2 cellular contexts compared by ENCODE assay signal in the genomic region with DNA sequence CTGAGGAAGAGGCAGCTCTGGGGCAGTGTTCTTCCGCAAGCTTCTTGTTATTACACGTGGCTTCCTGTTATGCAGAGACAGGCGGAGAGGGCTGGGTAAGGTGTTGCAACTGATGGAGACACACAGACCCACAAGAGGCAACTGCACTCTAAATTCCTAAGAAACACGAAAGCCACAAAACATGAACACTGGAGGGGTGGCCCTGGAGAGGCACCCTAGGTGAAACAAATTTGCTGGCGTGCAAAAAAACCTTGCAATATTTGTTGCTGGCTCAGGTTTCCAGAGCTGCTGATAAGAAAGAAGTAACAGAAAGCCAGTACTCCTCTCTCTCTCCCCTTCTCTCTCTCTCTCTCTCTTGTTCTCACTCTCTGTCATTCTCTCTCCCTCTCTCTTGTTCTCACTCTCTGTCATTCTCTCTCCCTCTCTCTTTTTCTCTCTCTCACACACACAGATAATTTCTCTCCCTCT.
TF ChIP-seq lines count a peak whose summit lies in the region.

No MANE protein-coding gene starts in this region.

TF ChIP-seq in GM23338, 12 proteins besides CTCF, POLR2A, EP300 and RAD21 (continued from another document):
- TF ChIP-seq, protein P1, sequence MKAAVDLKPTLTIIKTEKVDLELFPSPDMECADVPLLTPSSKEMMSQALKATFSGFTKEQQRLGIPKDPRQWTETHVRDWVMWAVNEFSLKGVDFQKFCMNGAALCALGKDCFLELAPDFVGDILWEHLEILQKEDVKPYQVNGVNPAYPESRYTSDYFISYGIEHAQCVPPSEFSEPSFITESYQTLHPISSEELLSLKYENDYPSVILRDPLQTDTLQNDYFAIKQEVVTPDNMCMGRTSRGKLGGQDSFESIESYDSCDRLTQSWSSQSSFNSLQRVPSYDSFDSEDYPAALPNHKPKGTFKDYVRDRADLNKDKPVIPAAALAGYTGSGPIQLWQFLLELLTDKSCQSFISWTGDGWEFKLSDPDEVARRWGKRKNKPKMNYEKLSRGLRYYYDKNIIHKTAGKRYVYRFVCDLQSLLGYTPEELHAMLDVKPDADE (IDR thresholded peaks at IDR 0.05): no peak
- TF ChIP-seq ZNF331 (CRISPR knock-in tag; IDR thresholded peaks at IDR 0.05; ENCODE audit: low read depth): no peak

TF ChIP-seq in K562, 482 proteins besides CTCF, POLR2A, EP300 and RAD21 (continued from another document and continues in another):
- TF ChIP-seq, protein P2, sequence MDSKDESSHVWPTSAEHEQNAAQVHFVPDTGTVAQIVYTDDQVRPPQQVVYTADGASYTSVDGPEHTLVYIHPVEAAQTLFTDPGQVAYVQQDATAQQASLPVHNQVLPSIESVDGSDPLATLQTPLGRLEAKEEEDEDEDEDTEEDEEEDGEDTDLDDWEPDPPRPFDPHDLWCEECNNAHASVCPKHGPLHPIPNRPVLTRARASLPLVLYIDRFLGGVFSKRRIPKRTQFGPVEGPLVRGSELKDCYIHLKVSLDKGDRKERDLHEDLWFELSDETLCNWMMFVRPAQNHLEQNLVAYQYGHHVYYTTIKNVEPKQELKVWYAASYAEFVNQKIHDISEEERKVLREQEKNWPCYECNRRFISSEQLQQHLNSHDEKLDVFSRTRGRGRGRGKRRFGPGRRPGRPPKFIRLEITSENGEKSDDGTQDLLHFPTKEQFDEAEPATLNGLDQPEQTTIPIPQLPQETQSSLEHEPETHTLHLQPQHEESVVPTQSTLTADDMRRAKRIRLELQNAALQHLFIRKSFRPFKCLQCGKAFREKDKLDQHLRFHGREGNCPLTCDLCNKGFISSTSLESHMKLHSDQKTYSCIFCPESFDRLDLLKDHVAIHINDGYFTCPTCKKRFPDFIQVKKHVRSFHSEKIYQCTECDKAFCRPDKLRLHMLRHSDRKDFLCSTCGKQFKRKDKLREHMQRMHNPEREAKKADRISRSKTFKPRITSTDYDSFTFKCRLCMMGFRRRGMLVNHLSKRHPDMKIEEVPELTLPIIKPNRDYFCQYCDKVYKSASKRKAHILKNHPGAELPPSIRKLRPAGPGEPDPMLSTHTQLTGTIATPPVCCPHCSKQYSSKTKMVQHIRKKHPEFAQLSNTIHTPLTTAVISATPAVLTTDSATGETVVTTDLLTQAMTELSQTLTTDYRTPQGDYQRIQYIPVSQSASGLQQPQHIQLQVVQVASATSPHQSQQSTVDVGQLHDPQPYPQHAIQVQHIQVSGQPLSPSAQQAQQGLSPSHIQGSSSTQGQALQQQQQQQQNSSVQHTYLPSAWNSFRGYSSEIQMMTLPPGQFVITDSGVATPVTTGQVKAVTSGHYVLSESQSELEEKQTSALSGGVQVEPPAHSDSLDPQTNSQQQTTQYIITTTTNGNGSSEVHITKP (IDR thresholded peaks at IDR 0.05; ENCODE audit: partially characterized antibody): no peak
- TF ChIP-seq CXXC5 (CRISPR knock-in tag; IDR thresholded peaks at IDR 0.05) (peak; percentile 31; the same call in 1 of the 2 replicates), TBP (optimal IDR thresholded peaks at IDR 0.05; ENCODE audit: low read depth, low read length) (peak; percentile 14), CTBP1 (IDR thresholded peaks at IDR 0.05; ENCODE audit: borderline replicate concordance) (peak; percentile 12; the same call in 1 of the 2 replicates), MTA2 (IDR thresholded peaks at IDR 0.05; ENCODE audit: low read depth) (no peak), SAFB (IDR thresholded peaks at IDR 0.05; ENCODE audit: borderline replicate concordance, low read depth, low read length) (no peak), ETV5 (CRISPR knock-in tag; IDR thresholded peaks at IDR 0.05; ENCODE audit: low read depth) (no peak), ZNF316 (IDR thresholded peaks at IDR 0.05) (peak; percentile 89), NEUROD1 (IDR thresholded peaks at IDR 0.05; ENCODE audit: borderline replicate concordance, low read depth, low read length, partially characterized antibody) (no peak), TRIM24 (IDR thresholded peaks at IDR 0.05) (0 out of 4 replicates have a peak, but pooled peaks of 1 of the 2 experiments have one; percentile 17), PPARD (CRISPR knock-in tag; IDR thresholded peaks at IDR 0.05) (no peak), RBM14 (IDR thresholded peaks at IDR 0.05; ENCODE audit: borderline replicate concordance, insufficient read depth, low read depth, low read length) (no peak), ZNF766 (CRISPR knock-in tag; conservative IDR thresholded peaks at IDR 0.05) (no peak; the same call in 1 of the 2 replicates), ARHGAP35 (IDR thresholded peaks at IDR 0.05; ENCODE audit: partially characterized antibody) (no peak)
- TF ChIP-seq, protein P3, sequence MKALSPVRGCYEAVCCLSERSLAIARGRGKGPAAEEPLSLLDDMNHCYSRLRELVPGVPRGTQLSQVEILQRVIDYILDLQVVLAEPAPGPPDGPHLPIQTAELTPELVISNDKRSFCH (CRISPR knock-in tag; IDR thresholded peaks at IDR 0.05): no peak
- TF ChIP-seq, protein P3 (tag; IDR thresholded peaks at IDR 0.05): no peak
- TF ChIP-seq, protein P4, sequence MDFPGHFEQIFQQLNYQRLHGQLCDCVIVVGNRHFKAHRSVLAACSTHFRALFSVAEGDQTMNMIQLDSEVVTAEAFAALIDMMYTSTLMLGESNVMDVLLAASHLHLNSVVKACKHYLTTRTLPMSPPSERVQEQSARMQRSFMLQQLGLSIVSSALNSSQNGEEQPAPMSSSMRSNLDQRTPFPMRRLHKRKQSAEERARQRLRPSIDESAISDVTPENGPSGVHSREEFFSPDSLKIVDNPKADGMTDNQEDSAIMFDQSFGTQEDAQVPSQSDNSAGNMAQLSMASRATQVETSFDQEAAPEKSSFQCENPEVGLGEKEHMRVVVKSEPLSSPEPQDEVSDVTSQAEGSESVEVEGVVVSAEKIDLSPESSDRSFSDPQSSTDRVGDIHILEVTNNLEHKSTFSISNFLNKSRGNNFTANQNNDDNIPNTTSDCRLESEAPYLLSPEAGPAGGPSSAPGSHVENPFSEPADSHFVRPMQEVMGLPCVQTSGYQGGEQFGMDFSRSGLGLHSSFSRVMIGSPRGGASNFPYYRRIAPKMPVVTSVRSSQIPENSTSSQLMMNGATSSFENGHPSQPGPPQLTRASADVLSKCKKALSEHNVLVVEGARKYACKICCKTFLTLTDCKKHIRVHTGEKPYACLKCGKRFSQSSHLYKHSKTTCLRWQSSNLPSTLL (IDR thresholded peaks at IDR 0.05): no peak
- TF ChIP-seq, protein P5, sequence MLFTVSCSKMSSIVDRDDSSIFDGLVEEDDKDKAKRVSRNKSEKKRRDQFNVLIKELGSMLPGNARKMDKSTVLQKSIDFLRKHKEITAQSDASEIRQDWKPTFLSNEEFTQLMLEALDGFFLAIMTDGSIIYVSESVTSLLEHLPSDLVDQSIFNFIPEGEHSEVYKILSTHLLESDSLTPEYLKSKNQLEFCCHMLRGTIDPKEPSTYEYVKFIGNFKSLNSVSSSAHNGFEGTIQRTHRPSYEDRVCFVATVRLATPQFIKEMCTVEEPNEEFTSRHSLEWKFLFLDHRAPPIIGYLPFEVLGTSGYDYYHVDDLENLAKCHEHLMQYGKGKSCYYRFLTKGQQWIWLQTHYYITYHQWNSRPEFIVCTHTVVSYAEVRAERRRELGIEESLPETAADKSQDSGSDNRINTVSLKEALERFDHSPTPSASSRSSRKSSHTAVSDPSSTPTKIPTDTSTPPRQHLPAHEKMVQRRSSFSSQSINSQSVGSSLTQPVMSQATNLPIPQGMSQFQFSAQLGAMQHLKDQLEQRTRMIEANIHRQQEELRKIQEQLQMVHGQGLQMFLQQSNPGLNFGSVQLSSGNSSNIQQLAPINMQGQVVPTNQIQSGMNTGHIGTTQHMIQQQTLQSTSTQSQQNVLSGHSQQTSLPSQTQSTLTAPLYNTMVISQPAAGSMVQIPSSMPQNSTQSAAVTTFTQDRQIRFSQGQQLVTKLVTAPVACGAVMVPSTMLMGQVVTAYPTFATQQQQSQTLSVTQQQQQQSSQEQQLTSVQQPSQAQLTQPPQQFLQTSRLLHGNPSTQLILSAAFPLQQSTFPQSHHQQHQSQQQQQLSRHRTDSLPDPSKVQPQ (CRISPR knock-in tag; IDR thresholded peaks at IDR 0.05; ENCODE audit: borderline replicate concordance): no peak
- TF ChIP-seq, protein P6, sequence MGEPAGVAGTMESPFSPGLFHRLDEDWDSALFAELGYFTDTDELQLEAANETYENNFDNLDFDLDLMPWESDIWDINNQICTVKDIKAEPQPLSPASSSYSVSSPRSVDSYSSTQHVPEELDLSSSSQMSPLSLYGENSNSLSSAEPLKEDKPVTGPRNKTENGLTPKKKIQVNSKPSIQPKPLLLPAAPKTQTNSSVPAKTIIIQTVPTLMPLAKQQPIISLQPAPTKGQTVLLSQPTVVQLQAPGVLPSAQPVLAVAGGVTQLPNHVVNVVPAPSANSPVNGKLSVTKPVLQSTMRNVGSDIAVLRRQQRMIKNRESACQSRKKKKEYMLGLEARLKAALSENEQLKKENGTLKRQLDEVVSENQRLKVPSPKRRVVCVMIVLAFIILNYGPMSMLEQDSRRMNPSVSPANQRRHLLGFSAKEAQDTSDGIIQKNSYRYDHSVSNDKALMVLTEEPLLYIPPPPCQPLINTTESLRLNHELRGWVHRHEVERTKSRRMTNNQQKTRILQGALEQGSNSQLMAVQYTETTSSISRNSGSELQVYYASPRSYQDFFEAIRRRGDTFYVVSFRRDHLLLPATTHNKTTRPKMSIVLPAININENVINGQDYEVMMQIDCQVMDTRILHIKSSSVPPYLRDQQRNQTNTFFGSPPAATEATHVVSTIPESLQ (CRISPR knock-in tag; IDR thresholded peaks at IDR 0.05): no peak
- TF ChIP-seq, protein P7, sequence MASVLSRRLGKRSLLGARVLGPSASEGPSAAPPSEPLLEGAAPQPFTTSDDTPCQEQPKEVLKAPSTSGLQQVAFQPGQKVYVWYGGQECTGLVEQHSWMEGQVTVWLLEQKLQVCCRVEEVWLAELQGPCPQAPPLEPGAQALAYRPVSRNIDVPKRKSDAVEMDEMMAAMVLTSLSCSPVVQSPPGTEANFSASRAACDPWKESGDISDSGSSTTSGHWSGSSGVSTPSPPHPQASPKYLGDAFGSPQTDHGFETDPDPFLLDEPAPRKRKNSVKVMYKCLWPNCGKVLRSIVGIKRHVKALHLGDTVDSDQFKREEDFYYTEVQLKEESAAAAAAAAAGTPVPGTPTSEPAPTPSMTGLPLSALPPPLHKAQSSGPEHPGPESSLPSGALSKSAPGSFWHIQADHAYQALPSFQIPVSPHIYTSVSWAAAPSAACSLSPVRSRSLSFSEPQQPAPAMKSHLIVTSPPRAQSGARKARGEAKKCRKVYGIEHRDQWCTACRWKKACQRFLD (CRISPR knock-in tag; IDR thresholded peaks at IDR 0.05): 0 out of 2 replicates have a peak, but pooled peaks have one; percentile 9
- TF ChIP-seq, protein P8, sequence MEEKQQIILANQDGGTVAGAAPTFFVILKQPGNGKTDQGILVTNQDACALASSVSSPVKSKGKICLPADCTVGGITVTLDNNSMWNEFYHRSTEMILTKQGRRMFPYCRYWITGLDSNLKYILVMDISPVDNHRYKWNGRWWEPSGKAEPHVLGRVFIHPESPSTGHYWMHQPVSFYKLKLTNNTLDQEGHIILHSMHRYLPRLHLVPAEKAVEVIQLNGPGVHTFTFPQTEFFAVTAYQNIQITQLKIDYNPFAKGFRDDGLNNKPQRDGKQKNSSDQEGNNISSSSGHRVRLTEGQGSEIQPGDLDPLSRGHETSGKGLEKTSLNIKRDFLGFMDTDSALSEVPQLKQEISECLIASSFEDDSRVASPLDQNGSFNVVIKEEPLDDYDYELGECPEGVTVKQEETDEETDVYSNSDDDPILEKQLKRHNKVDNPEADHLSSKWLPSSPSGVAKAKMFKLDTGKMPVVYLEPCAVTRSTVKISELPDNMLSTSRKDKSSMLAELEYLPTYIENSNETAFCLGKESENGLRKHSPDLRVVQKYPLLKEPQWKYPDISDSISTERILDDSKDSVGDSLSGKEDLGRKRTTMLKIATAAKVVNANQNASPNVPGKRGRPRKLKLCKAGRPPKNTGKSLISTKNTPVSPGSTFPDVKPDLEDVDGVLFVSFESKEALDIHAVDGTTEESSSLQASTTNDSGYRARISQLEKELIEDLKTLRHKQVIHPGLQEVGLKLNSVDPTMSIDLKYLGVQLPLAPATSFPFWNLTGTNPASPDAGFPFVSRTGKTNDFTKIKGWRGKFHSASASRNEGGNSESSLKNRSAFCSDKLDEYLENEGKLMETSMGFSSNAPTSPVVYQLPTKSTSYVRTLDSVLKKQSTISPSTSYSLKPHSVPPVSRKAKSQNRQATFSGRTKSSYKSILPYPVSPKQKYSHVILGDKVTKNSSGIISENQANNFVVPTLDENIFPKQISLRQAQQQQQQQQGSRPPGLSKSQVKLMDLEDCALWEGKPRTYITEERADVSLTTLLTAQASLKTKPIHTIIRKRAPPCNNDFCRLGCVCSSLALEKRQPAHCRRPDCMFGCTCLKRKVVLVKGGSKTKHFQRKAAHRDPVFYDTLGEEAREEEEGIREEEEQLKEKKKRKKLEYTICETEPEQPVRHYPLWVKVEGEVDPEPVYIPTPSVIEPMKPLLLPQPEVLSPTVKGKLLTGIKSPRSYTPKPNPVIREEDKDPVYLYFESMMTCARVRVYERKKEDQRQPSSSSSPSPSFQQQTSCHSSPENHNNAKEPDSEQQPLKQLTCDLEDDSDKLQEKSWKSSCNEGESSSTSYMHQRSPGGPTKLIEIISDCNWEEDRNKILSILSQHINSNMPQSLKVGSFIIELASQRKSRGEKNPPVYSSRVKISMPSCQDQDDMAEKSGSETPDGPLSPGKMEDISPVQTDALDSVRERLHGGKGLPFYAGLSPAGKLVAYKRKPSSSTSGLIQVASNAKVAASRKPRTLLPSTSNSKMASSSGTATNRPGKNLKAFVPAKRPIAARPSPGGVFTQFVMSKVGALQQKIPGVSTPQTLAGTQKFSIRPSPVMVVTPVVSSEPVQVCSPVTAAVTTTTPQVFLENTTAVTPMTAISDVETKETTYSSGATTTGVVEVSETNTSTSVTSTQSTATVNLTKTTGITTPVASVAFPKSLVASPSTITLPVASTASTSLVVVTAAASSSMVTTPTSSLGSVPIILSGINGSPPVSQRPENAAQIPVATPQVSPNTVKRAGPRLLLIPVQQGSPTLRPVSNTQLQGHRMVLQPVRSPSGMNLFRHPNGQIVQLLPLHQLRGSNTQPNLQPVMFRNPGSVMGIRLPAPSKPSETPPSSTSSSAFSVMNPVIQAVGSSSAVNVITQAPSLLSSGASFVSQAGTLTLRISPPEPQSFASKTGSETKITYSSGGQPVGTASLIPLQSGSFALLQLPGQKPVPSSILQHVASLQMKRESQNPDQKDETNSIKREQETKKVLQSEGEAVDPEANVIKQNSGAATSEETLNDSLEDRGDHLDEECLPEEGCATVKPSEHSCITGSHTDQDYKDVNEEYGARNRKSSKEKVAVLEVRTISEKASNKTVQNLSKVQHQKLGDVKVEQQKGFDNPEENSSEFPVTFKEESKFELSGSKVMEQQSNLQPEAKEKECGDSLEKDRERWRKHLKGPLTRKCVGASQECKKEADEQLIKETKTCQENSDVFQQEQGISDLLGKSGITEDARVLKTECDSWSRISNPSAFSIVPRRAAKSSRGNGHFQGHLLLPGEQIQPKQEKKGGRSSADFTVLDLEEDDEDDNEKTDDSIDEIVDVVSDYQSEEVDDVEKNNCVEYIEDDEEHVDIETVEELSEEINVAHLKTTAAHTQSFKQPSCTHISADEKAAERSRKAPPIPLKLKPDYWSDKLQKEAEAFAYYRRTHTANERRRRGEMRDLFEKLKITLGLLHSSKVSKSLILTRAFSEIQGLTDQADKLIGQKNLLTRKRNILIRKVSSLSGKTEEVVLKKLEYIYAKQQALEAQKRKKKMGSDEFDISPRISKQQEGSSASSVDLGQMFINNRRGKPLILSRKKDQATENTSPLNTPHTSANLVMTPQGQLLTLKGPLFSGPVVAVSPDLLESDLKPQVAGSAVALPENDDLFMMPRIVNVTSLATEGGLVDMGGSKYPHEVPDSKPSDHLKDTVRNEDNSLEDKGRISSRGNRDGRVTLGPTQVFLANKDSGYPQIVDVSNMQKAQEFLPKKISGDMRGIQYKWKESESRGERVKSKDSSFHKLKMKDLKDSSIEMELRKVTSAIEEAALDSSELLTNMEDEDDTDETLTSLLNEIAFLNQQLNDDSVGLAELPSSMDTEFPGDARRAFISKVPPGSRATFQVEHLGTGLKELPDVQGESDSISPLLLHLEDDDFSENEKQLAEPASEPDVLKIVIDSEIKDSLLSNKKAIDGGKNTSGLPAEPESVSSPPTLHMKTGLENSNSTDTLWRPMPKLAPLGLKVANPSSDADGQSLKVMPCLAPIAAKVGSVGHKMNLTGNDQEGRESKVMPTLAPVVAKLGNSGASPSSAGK (IDR thresholded peaks at IDR 0.05): peak; percentile 75
